17 cellular contexts compared by ENCODE assay signal in genomic region chr3:128069271-128069670, GRCh38. TPM values are rescaled to one million over a fixed set of nuclear protein-coding genes. Genes with fewer than 3 reads are reported as not detected.
A peak's percentile ranks its signal among the peaks of the same experiment; 100 is the strongest.
DNase-seq lines count a peak whose midpoint lies in the region; ATAC-seq, FAIRE-seq and TF ChIP-seq lines count a peak whose summit lies in the region.
"Had no signal": no experiment of that assay in that cellular context is flagged by ENCODE, and none has a peak within 500 bp of the region (broad histone marks: within the 10 kb centered on the region; RNA-seq: fewer than 3 reads in every experiment).

No MANE protein-coding gene starts in this region.

- peaks cover 74% of the 10 kb centered on the region for H4K20me1 ChIP-seq in SK-N-SH (ENCODE audit: insufficient read depth)
- peaks cover 9 to 20% of the 10 kb centered on the region in 2 experiments for H4K20me1 ChIP-seq in H1 (replicated peaks in 1 of 2; ENCODE audit: control insufficient read depth in 1 of 2, insufficient read depth in 2 of 2, low read length in 2 of 2)

- POLR2A ChIA-PET in SK-N-SH (lab: Yijun Ruan, JAX) (no interaction called here), H1 (lab: Charles Lee; ENCODE audit: partially characterized antibody) (interaction anchor here (1.1 to 1.4 kb wide), 3 partner anchors 10 to 63 kb away, joined by 3 read pairs; no protein-coding TSS in a partner anchor)

- TF ChIP-seq EP300 in SK-N-SH (IDR thresholded peaks at IDR 0.05; ENCODE audit: borderline replicate concordance in 1 of 2, low read depth in 1 of 2, low read length in 1 of 2) (no peak), H1 (IDR thresholded peaks at IDR 0.05; ENCODE audit: borderline replicate concordance in 1 of 2, low read depth in 2 of 2, low read length in 2 of 2) (no peak)

- peak overlapping the region; percentile 35; the same call in 1 of the 2 replicates for H4K8ac ChIP-seq in H1 (ENCODE audit: extremely low read depth, insufficient read depth, low read length)

- no peak overlapping the region for H3K4me3 ChIP-seq in SK-N-SH (ENCODE audit: low read depth in 2 of 2, low read length in 1 of 2)
- H3K4me3 ChIP-seq in H1 (ENCODE audit: extremely low read depth in 1 of 4, insufficient read depth in 2 of 4, low read depth in 3 of 4, low read length in 4 of 4): no peak overlapping the region
- H3K4me3 ChIP-seq in upper lobe of right lung: no peak overlapping the region
- H3K4me3 ChIP-seq: BLaER1, GM23338 had no signal

- WGBS in SK-N-SH (ENCODE audit: low lambda C conversion rate): 95% methylated on average over 6 of the region's 15 CpGs
- WGBS in H1 (ENCODE audit: extremely low coverage in 1 of 2, insufficient coverage in 1 of 2, insufficient read length in 1 of 2, insufficient replicate concordance in 2 of 2, low coverage in 1 of 2, low lambda C conversion rate in 2 of 2, missing lambda C conversion rate in 1 of 2), 2 experiments: 93% methylated on average over 15 of the region's 15 CpGs; no CpG with 5 or more reads in 1 of the 2 experiments

- TF ChIP-seq CTCF in SK-N-SH (IDR thresholded peaks at IDR 0.05) (no peak), H1 (IDR thresholded peaks at IDR 0.05; ENCODE audit: control extremely low read depth in 1 of 3, insufficient read depth in 1 of 3, low read depth in 1 of 3, low read length in 3 of 3) (no peak), upper lobe of right lung (IDR thresholded peaks at IDR 0.05) (no peak)

- H2BK15ac ChIP-seq in H1 (ENCODE audit: low read length): no peak overlapping the region

- TF ChIP-seq RAD21 in SK-N-SH (IDR thresholded peaks at IDR 0.05; ENCODE audit: low read length) (no peak), H1 (IDR thresholded peaks at IDR 0.05 in 1 of 2, conservative IDR thresholded peaks at IDR 0.05 in 1 of 2; ENCODE audit: low read depth in 2 of 2, low read length in 2 of 2) (no peak)

- H3K36me3 ChIP-seq in SK-N-SH (replicated peaks in 1 of 2; ENCODE audit: control insufficient read depth in 1 of 2, insufficient read depth in 2 of 2, low read length in 1 of 2): peaks cover 60 to 91% of the 10 kb centered on the region in 2 experiments
- H3K36me3 ChIP-seq in H1 (ENCODE audit: control insufficient read depth in 2 of 4, insufficient read depth in 4 of 4, low read length in 3 of 4): peaks cover 42 to 81% (median 71%) of the 10 kb centered on the region in 4 experiments
- H3K36me3 ChIP-seq in upper lobe of right lung: peaks cover 88% of the 10 kb centered on the region

- H3K4me2 ChIP-seq in SK-N-SH (no peak overlapping the region), H1 (ENCODE audit: insufficient read depth in 1 of 2, low read depth in 2 of 2, low read length in 2 of 2) (no peak overlapping the region)
- H3K4me2 ChIP-seq: BLaER1, GM23338 had no signal

- no peak overlapping the region for H2BK20ac ChIP-seq in H1 (ENCODE audit: low read length)

- H2BK12ac ChIP-seq in H1 (ENCODE audit: low read depth, low read length): no peak overlapping the region

- H3F3A ChIP-seq in SK-N-SH (replicated peaks; ENCODE audit: insufficient read depth): peaks cover 34% of the 10 kb centered on the region

- CTCF ChIA-PET in SK-N-SH (lab: Yijun Ruan, JAX): interaction anchor here (1.1 to 4.4 kb wide), 10 partner anchors 10 to 86 kb away, joined by 3 to 19 read pairs (median 8); partner anchors contain the start of gene RUVBL1
- CTCF ChIA-PET in H1 (lab: Charles Lee; ENCODE audit: partially characterized antibody): interaction anchor here (0.8 to 7.1 kb wide), 9 partner anchors 10 to 64 kb away, joined by 3 to 62 read pairs (median 5); no protein-coding TSS in a partner anchor

- DNase-seq in SK-N-SH: no peak
- no peak for DNase-seq in H1 (ENCODE audit: low read depth in 1 of 2, low spot score in 2 of 2)
- peak; percentile 51 for DNase-seq in upper lobe of right lung
- DNase-seq in NCI-H2227 (lab: John Stamatoyannopoulos, UW; ENCODE audit: unreplicated experiment): no peak
- DNase-seq in NCI-H1436 treated with DMSO at 0.1 percent for 48 hours (lab: John Stamatoyannopoulos, UW): no peak
- DNase-seq: AML-193; Caco-2; CD8-positive, alpha-beta memory T cell; DMS53; GF-D8; H9 had no signal

- H3K23ac ChIP-seq in H1 (ENCODE audit: insufficient read length): no peak overlapping the region

- H4K91ac ChIP-seq in H1 (replicated peaks; ENCODE audit: insufficient read length, low read length): no peak overlapping the region

- no peak overlapping the region for H3K56ac ChIP-seq in H1 (replicated peaks; ENCODE audit: insufficient read length, low read depth, low read length)

- H3K27ac ChIP-seq in SK-N-SH (ENCODE audit: low read depth in 2 of 2, low read length in 1 of 2) (no peak overlapping the region), H1 (ENCODE audit: low read depth, low read length) (no peak overlapping the region), upper lobe of right lung (no peak overlapping the region)
- H3K27ac ChIP-seq: 22Rv1, BLaER1 had no signal

- H2AK5ac ChIP-seq in H1 (ENCODE audit: low read depth, low read length): no peak overlapping the region

- H3K4ac ChIP-seq in H1 (replicated peaks; ENCODE audit: insufficient read length, low read depth, low read length): no peak overlapping the region

- intact Hi-C loops in upper lobe of right lung (cut with DNase I): no loop called here

- peaks cover 48% of the 10 kb centered on the region for H3K79me2 ChIP-seq in SK-N-SH (ENCODE audit: insufficient read depth)
- no peaks in the 10 kb centered on the region for H3K79me2 ChIP-seq in H1 (ENCODE audit: control insufficient read depth in 1 of 2, insufficient read depth in 2 of 2, low read length in 2 of 2)

- H3K9me2 ChIP-seq in SK-N-SH: no peaks in the 10 kb centered on the region

- H3K27me3 ChIP-seq in SK-N-SH (ENCODE audit: insufficient read depth) (no peaks in the 10 kb centered on the region), H1 (replicated peaks in 1 of 4; ENCODE audit: control insufficient read depth in 3 of 4, extremely low read depth in 1 of 4, insufficient read depth in 3 of 4, low read length in 3 of 4) (no peaks in the 10 kb centered on the region), upper lobe of right lung (no peaks in the 10 kb centered on the region)
- H3K27me3 ChIP-seq: BLaER1 had no signal

- no peaks in the 10 kb centered on the region for H3K23me2 ChIP-seq in H1 (ENCODE audit: low read depth, low read length)

- H3K9me3 ChIP-seq in SK-N-SH: no peaks in the 10 kb centered on the region
- H3K9me3 ChIP-seq in H1 (ENCODE audit: insufficient read depth in 2 of 2, low read depth in 1 of 2, low read length in 1 of 2): no peaks in the 10 kb centered on the region
- no peaks in the 10 kb centered on the region for H3K9me3 ChIP-seq in upper lobe of right lung
- H3K9me3 ChIP-seq: BLaER1, Caco-2 had no signal

- no peak overlapping the region for H2BK120ac ChIP-seq in H1 (replicated peaks; ENCODE audit: low read depth, low read length)

- H3K4me1 ChIP-seq in SK-N-SH (ENCODE audit: control insufficient read depth in 1 of 2, insufficient read depth in 2 of 2, low read depth in 1 of 2, low read length in 1 of 2) (peaks cover 0 to 21% of the 10 kb centered on the region in 2 experiments; a peak in 1 of 4 replicates), H1 (replicated peaks in 1 of 4; ENCODE audit: control insufficient read depth in 3 of 4, insufficient read depth in 4 of 4, low read length in 3 of 4) (no peaks in the 10 kb centered on the region), upper lobe of right lung (no peaks in the 10 kb centered on the region)
- H3K4me1 ChIP-seq: BLaER1, Caco-2 had no signal

- no peak overlapping the region for H2AFZ ChIP-seq in SK-N-SH (ENCODE audit: low read depth)
- H2AFZ ChIP-seq in H1 (ENCODE audit: low read length): no peak overlapping the region
- H2AFZ ChIP-seq: GM23338 had no signal

- H4K5ac ChIP-seq in H1 (ENCODE audit: insufficient read length, low read depth, low read length): no peak overlapping the region

- H2BK5ac ChIP-seq in H1 (ENCODE audit: low read depth, low read length): no peak overlapping the region

- ATAC-seq in SK-N-SH treated with all-trans-retinoic acid at 6 μM for 48 hours: no peak
- ATAC-seq in upper lobe of right lung: no peak
- ATAC-seq: GM23338 had no signal

- no peak overlapping the region for H3K14ac ChIP-seq in H1 (ENCODE audit: insufficient read length)

- H3K79me1 ChIP-seq in H1 (ENCODE audit: low read depth, low read length): peaks cover 4% of the 10 kb centered on the region; the same call in 1 of the 2 replicates

- FAIRE-seq in H1 (lab: Jason Lieb, UNC): no peak
- FAIRE-seq: GM18507 had no signal

- TF ChIP-seq POLR2A in GM18951 (IDR thresholded peaks at IDR 0.05; ENCODE audit: extremely low read depth, insufficient read depth, insufficient read length) (peak; percentile 10), H1 (IDR thresholded peaks at IDR 0.05; ENCODE audit: control extremely low read depth in 1 of 2, low read depth in 2 of 2, low read length in 2 of 2) (no peak)

- H3K9ac ChIP-seq in SK-N-SH (no peak overlapping the region), H1 (replicated peaks in 1 of 4; ENCODE audit: extremely low read depth in 1 of 4, low read depth in 3 of 4, low read length in 3 of 4) (no peak overlapping the region)
- H3K9ac ChIP-seq: BLaER1 had no signal

- in situ Hi-C loops in GM18951 (cut with MboI; ENCODE audit: low sequenced_read_pairs, unreplicated experiment): no loop called here

- H3K18ac ChIP-seq in H1 (ENCODE audit: extremely low read depth, low read length): no peak overlapping the region

RNA-seq across cellular contexts. Expression of gene SEC61A1, which starts 17.0 kb away (rescaled TPM):
- polyA plus RNA-seq in SK-N-SH (2012; rRNA removed): 153 and 215 TPM in 2 replicates
- 122 and 161 TPM in 2 replicates for polyA plus RNA-seq in SK-N-SH (2012; cell fraction: cytosol; rRNA removed)
- polyA plus RNA-seq in SK-N-SH (2012; cell fraction: nucleus; rRNA removed): 160 and 215 TPM in 2 replicates
- total RNA-seq in H1 (2021; fragmentation: NEBNext Ultra II Directional; extraction: Animal tissue kit (Norgen Biotek cat#: 25700)): 157 and 165 TPM in 2 replicates
- 115 and 133 TPM in 2 replicates for polyA plus RNA-seq in H1 (2011; rRNA removed)
- polyA plus RNA-seq in H1 (2011; cell fraction: cytosol; rRNA removed): 107 TPM
- 127 TPM for polyA plus RNA-seq in H1 (2011; cell fraction: nucleus; rRNA removed)
- polyA plus RNA-seq in H1 (2012, experiment 1 of 2): 119 to 133 TPM (median 124 TPM) in 4 replicates
- 142 TPM for polyA plus RNA-seq in H1 (2012, experiment 2 of 2)
- 197 TPM for polyA plus RNA-seq in H1 (2013, experiment 1 of 2)
- polyA plus RNA-seq in H1 (2013, experiment 2 of 2): 202 TPM
- 262 and 327 TPM in 2 replicates for polyA minus RNA-seq in H1 (2011; rRNA and poly(A)+ RNA removed)
- polyA minus RNA-seq in H1 (2011; cell fraction: cytosol; rRNA and poly(A)+ RNA removed): 101 TPM
- 78.2 TPM for polyA minus RNA-seq in H1 (2011; cell fraction: nucleus; rRNA and poly(A)+ RNA removed)
- 183 TPM for total RNA-seq in upper lobe of right lung

RNA-seq across cellular contexts. Expression of gene RUVBL1, which starts 54.3 kb away (rescaled TPM):
- polyA plus RNA-seq in SK-N-SH (2012; rRNA removed) (140 and 145 TPM in 2 replicates), H1 (2011; rRNA removed) (112 and 113 TPM in 2 replicates)
- 148 and 151 TPM in 2 replicates for polyA plus RNA-seq in SK-N-SH (2012; cell fraction: cytosol; rRNA removed)
- polyA plus RNA-seq in SK-N-SH (2012; cell fraction: nucleus; rRNA removed): 68.4 and 76.8 TPM in 2 replicates
- total RNA-seq in H1 (2021; fragmentation: NEBNext Ultra II Directional; extraction: Animal tissue kit (Norgen Biotek cat#: 25700)): 131 and 135 TPM in 2 replicates
- polyA plus RNA-seq in H1 (2011; cell fraction: cytosol; rRNA removed): 155 TPM
- 102 TPM for polyA plus RNA-seq in H1 (2011; cell fraction: nucleus; rRNA removed)
- 147 to 169 TPM (median 163 TPM) in 4 replicates for polyA plus RNA-seq in H1 (2012, experiment 1 of 2)
- polyA plus RNA-seq in H1 (2012, experiment 2 of 2): 94.8 TPM
- 76.0 TPM for polyA plus RNA-seq in H1 (2013, experiment 1 of 2)
- polyA plus RNA-seq in H1 (2013, experiment 2 of 2): 74.4 TPM
- polyA minus RNA-seq in H1 (2011; rRNA and poly(A)+ RNA removed): 78.8 and 104 TPM in 2 replicates
- polyA minus RNA-seq in H1 (2011; cell fraction: cytosol; rRNA and poly(A)+ RNA removed): 81.2 TPM
- polyA minus RNA-seq in H1 (2011; cell fraction: nucleus; rRNA and poly(A)+ RNA removed): 68.8 TPM
- 17.0 TPM for total RNA-seq in upper lobe of right lung

Comparison
In these comparisons a context has a peak if more than half of its experiments do, and no peak if none do; other contexts are left out.
1. Of the 17 proteins assayed by ChIP-seq in both H1 and SK-N-SH: peak only in H1: none; only in SK-N-SH: POLR2AphosphoS5; in both: none; in neither: 16.